ENCODE assay signal across 16 cellular contexts in the genomic region with DNA sequence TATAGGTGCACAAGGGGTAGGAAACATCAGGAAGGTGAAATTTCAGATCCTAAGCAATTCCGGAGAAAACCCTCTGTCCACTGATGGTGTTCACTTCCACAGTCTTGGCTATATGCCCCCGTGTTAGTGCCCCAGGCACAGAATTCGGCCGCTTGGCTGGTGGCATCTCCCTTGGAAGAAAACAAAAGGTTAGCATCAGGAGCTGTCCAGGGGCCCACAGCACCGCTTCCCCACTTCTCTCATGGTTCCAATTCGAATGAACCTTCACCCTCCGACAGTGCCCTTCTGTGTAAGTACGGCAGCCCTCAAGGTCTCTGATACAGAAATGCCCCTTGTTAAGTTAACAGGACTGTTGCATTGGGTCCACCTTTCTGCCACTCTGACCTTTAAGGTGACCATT.
"Had no signal": no experiment of that assay in that cellular context is flagged by ENCODE, and none has a peak within 500 bp of the region (broad histone marks: within the 10 kb centered on the region; RNA-seq: fewer than 3 reads in every experiment).

No MANE protein-coding gene starts in this region.

- DNase-seq: colonic mucosa; dermis blood vessel endothelial cell; dorsolateral prefrontal cortex; effector CD4-positive, alpha-beta T cell; effector memory CD4-positive, alpha-beta T cell; heart right ventricle; hippocampal formation; left cardiac atrium; left lung; left ventricle myocardium superior; lower lobe of right lung; mucosa of descending colon; naive B cell had no signal

- H3K27me3 ChIP-seq: colonic mucosa, dorsolateral prefrontal cortex, esophagus muscularis mucosa, foreskin keratinocyte, gastroesophageal sphincter, heart right ventricle, left lung had no signal

- H3K4me1 ChIP-seq: colonic mucosa, gastroesophageal sphincter had no signal

- ATAC-seq: gastroesophageal sphincter, heart right ventricle, left cardiac atrium, left ventricle myocardium superior, lower lobe of right lung had no signal

- H3K36me3 ChIP-seq: colonic mucosa, esophagus muscularis mucosa, gastroesophageal sphincter, heart right ventricle, left lung, lower lobe of right lung had no signal

- H3K27ac ChIP-seq: colonic mucosa, dorsolateral prefrontal cortex, esophagus muscularis mucosa, foreskin keratinocyte, gastroesophageal sphincter, heart right ventricle, left lung, lower lobe of right lung had no signal

- H3K9me3 ChIP-seq: colonic mucosa, esophagus muscularis mucosa, gastroesophageal sphincter, heart right ventricle, left lung, lower lobe of right lung, mucosa of descending colon had no signal

- H3K4me3 ChIP-seq: colonic mucosa, dorsolateral prefrontal cortex, esophagus muscularis mucosa, gastroesophageal sphincter, heart right ventricle, left lung, lower lobe of right lung, mucosa of descending colon had no signal
